Comparison of ENCODE assay signal across 1 cellular context in genomic region chr9:133978226-133979123, GRCh38.
TF ChIP-seq lines count a peak whose summit lies in the region.

No MANE protein-coding gene starts in this region.

TF ChIP-seq in endothelial cell of umbilical vein, 7 proteins besides CTCF, POLR2A, EP300 and RAD21:
- no peak for TF ChIP-seq GATA2 (IDR thresholded peaks at IDR 0.05; ENCODE audit: insufficient read depth, insufficient read length, low read depth, low read length)
- no peak for TF ChIP-seq JUN (IDR thresholded peaks at IDR 0.05; ENCODE audit: borderline replicate concordance, insufficient read depth, insufficient read length, low read depth)
- no peak for TF ChIP-seq MAX (IDR thresholded peaks at IDR 0.05; ENCODE audit: insufficient read depth, insufficient read length)
- no peak for TF ChIP-seq EZH2 (IDR thresholded peaks at IDR 0.05; ENCODE audit: borderline replicate concordance, low read depth, low read length, severe bottlenecking)
- TF ChIP-seq POLR2AphosphoS5 (IDR thresholded peaks at IDR 0.05; ENCODE audit: insufficient read depth, low read depth, low read length) = no peak
- no peak for TF ChIP-seq MYC (IDR thresholded peaks at IDR 0.05; ENCODE audit: low read depth, low read length)
- no peak for TF ChIP-seq FOS (IDR thresholded peaks at IDR 0.05; ENCODE audit: borderline replicate concordance, insufficient read depth, low read length)
